ENCODE assay signal across 1 cellular context in genomic region chr3:10248184-10248983, GRCh38.
TF ChIP-seq lines count a peak whose summit lies in the region.

TSS of gene TATDN2 (plus strand) at chr3:10248459. CDS start at chr3:10249201, 742 bp downstream.

TF ChIP-seq in HepG2, 621 proteins besides CTCF, POLR2A, EP300 and RAD21 (continued from another document and continues in another):
- TF ChIP-seq ZBTB39 (CRISPR knock-in tag; IDR thresholded peaks at IDR 0.05) (no peak), STAG1 (CRISPR knock-in tag; IDR thresholded peaks at IDR 0.05) (peak; percentile 6; the same call in 1 of the 2 replicates), TCF12 (IDR thresholded peaks at IDR 0.05) (no peak), TCF12 (CRISPR knock-in tag; IDR thresholded peaks at IDR 0.05) (no peak), YEATS2 (CRISPR knock-in tag; IDR thresholded peaks at IDR 0.05; ENCODE audit: borderline replicate concordance) (peak; percentile 53; the same call in 1 of the 2 replicates), JDP2 (CRISPR knock-in tag; IDR thresholded peaks at IDR 0.05; ENCODE audit: borderline replicate concordance) (no peak), ZBTB7B (CRISPR knock-in tag; IDR thresholded peaks at IDR 0.05) (peak; percentile 43), ZC3H4 (CRISPR knock-in tag; IDR thresholded peaks at IDR 0.05; ENCODE audit: borderline replicate concordance) (no peak), SOX13 (IDR thresholded peaks at IDR 0.05) (no peak), SOX13 (CRISPR knock-in tag; conservative IDR thresholded peaks at IDR 0.05 in 1 of 2, IDR thresholded peaks at IDR 0.05 in 1 of 2) (0 out of 4 replicates have a peak, but pooled peaks of 1 of the 2 experiments have one; percentile 29), ZFP62 (CRISPR knock-in tag; IDR thresholded peaks at IDR 0.05) (no peak), ZNF160 (CRISPR knock-in tag; IDR thresholded peaks at IDR 0.05) (no peak), KDM6A (CRISPR knock-in tag; IDR thresholded peaks at IDR 0.05; ENCODE audit: low read depth) (no peak), DMAP1 (CRISPR knock-in tag; IDR thresholded peaks at IDR 0.05) (0 out of 2 replicates have a peak, but pooled peaks have one; percentile 35), POLR2AphosphoS5 (IDR thresholded peaks at IDR 0.05; ENCODE audit: low read depth, low read length) (peak; percentile 65), ZNF569 (CRISPR knock-in tag; IDR thresholded peaks at IDR 0.05; ENCODE audit: borderline replicate concordance) (no peak), HNRNPLL (IDR thresholded peaks at IDR 0.05; ENCODE audit: low read depth, low read length, poor library complexity, severe bottlenecking) (peak; percentile 91), ZSCAN20 (CRISPR knock-in tag; IDR thresholded peaks at IDR 0.05; ENCODE audit: borderline replicate concordance) (peak; percentile 37; the same call in 1 of the 2 replicates), SNAPC5 (CRISPR knock-in tag; IDR thresholded peaks at IDR 0.05; ENCODE audit: borderline replicate concordance) (no peak), ZNF746 (CRISPR knock-in tag; IDR thresholded peaks at IDR 0.05) (no peak), KDM4B (CRISPR knock-in tag; IDR thresholded peaks at IDR 0.05) (no peak), ATF7 (IDR thresholded peaks at IDR 0.05) (no peak), ATF7 (CRISPR knock-in tag; IDR thresholded peaks at IDR 0.05) (no peak), MLLT10 (CRISPR knock-in tag; IDR thresholded peaks at IDR 0.05) (no peak), ZBTB8A (CRISPR knock-in tag; IDR thresholded peaks at IDR 0.05; ENCODE audit: borderline replicate concordance, low read depth) (no peak), NCOA1 (CRISPR knock-in tag; IDR thresholded peaks at IDR 0.05) (no peak), ZNF235 (CRISPR knock-in tag; IDR thresholded peaks at IDR 0.05; ENCODE audit: borderline replicate concordance) (no peak), FOXK1 (CRISPR knock-in tag; IDR thresholded peaks at IDR 0.05; ENCODE audit: borderline replicate concordance, low read depth) (peak; percentile 21; the same call in 1 of the 2 replicates), GLI4 (CRISPR knock-in tag; IDR thresholded peaks at IDR 0.05; ENCODE audit: borderline replicate concordance) (no peak), NCOA2 (CRISPR knock-in tag; IDR thresholded peaks at IDR 0.05) (no peak; the same call in 1 of the 2 replicates), ATF7-NPFF (CRISPR knock-in tag; IDR thresholded peaks at IDR 0.05; ENCODE audit: low read depth) (peak; percentile 95), ATRX (CRISPR knock-in tag; IDR thresholded peaks at IDR 0.05; ENCODE audit: borderline replicate concordance) (no peak), CHCHD3 (CRISPR knock-in tag; IDR thresholded peaks at IDR 0.05) (no peak), ZNF792 (CRISPR knock-in tag; IDR thresholded peaks at IDR 0.05) (peak; percentile 58; the same call in 1 of the 2 replicates), ISL2 (CRISPR knock-in tag; IDR thresholded peaks at IDR 0.05) (no peak), ZNF616 (CRISPR knock-in tag; IDR thresholded peaks at IDR 0.05; ENCODE audit: low read depth) (peak; percentile 43; the same call in 1 of the 2 replicates), JUN (CRISPR knock-in tag; IDR thresholded peaks at IDR 0.05) (peak; percentile 67), PTBP1 (IDR thresholded peaks at IDR 0.05; ENCODE audit: low read depth, low read length, poor library complexity, severe bottlenecking) (peak; percentile 53), JUNB (CRISPR knock-in tag; IDR thresholded peaks at IDR 0.05; ENCODE audit: borderline replicate concordance) (no peak), ZZZ3 (CRISPR knock-in tag; IDR thresholded peaks at IDR 0.05; ENCODE audit: borderline replicate concordance) (no peak), NFYC (CRISPR knock-in tag; IDR thresholded peaks at IDR 0.05) (peak; percentile 84), KLF9 (CRISPR knock-in tag; IDR thresholded peaks at IDR 0.05; ENCODE audit: low read depth) (0 out of 2 replicates have a peak, but pooled peaks have one; percentile 49), ZNF430 (CRISPR knock-in tag; IDR thresholded peaks at IDR 0.05) (peak; percentile 91; the same call in 1 of the 2 replicates), ZNF605 (CRISPR knock-in tag; IDR thresholded peaks at IDR 0.05) (peak; percentile 66; the same call in 1 of the 2 replicates), KLF11 (CRISPR knock-in tag; IDR thresholded peaks at IDR 0.05) (no peak), ZNF274 (CRISPR knock-in tag; IDR thresholded peaks at IDR 0.05) (no peak; the same call in 1 of the 2 replicates), ZNF317 (CRISPR knock-in tag; IDR thresholded peaks at IDR 0.05) (peak; percentile 32; the same call in 1 of the 2 replicates), ZNF441 (CRISPR knock-in tag; IDR thresholded peaks at IDR 0.05; ENCODE audit: borderline replicate concordance) (peak; percentile 46; the same call in 1 of the 2 replicates), TBP (CRISPR knock-in tag; IDR thresholded peaks at IDR 0.05) (no peak), ZNF496 (CRISPR knock-in tag; IDR thresholded peaks at IDR 0.05; ENCODE audit: insufficient replicate concordance) (no peak), NCOR1 (IDR thresholded peaks at IDR 0.05; ENCODE audit: borderline replicate concordance, low read length) (no peak), ZFP1 (CRISPR knock-in tag; IDR thresholded peaks at IDR 0.05) (no peak), ZNF782 (CRISPR knock-in tag; IDR thresholded peaks at IDR 0.05; ENCODE audit: borderline replicate concordance) (no peak), SAFB2 (CRISPR knock-in tag; IDR thresholded peaks at IDR 0.05; ENCODE audit: borderline replicate concordance, low read depth) (peak; percentile 75; the same call in 1 of the 2 replicates), NFATC3 (CRISPR knock-in tag; IDR thresholded peaks at IDR 0.05) (no peak), SMYD3 (CRISPR knock-in tag; IDR thresholded peaks at IDR 0.05) (0 out of 2 replicates have a peak, but pooled peaks have one; percentile 49), ZNF660 (CRISPR knock-in tag; IDR thresholded peaks at IDR 0.05; ENCODE audit: borderline replicate concordance, low read depth) (no peak), FOXJ3 (CRISPR knock-in tag; IDR thresholded peaks at IDR 0.05; ENCODE audit: borderline replicate concordance) (no peak), ZMYM4 (CRISPR knock-in tag; IDR thresholded peaks at IDR 0.05) (peak; percentile 86)
- TF ChIP-seq, protein P1, sequence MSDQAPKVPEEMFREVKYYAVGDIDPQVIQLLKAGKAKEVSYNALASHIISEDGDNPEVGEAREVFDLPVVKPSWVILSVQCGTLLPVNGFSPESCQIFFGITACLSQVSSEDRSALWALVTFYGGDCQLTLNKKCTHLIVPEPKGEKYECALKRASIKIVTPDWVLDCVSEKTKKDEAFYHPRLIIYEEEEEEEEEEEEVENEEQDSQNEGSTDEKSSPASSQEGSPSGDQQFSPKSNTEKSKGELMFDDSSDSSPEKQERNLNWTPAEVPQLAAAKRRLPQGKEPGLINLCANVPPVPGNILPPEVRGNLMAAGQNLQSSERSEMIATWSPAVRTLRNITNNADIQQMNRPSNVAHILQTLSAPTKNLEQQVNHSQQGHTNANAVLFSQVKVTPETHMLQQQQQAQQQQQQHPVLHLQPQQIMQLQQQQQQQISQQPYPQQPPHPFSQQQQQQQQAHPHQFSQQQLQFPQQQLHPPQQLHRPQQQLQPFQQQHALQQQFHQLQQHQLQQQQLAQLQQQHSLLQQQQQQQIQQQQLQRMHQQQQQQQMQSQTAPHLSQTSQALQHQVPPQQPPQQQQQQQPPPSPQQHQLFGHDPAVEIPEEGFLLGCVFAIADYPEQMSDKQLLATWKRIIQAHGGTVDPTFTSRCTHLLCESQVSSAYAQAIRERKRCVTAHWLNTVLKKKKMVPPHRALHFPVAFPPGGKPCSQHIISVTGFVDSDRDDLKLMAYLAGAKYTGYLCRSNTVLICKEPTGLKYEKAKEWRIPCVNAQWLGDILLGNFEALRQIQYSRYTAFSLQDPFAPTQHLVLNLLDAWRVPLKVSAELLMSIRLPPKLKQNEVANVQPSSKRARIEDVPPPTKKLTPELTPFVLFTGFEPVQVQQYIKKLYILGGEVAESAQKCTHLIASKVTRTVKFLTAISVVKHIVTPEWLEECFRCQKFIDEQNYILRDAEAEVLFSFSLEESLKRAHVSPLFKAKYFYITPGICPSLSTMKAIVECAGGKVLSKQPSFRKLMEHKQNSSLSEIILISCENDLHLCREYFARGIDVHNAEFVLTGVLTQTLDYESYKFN (CRISPR knock-in tag; conservative IDR thresholded peaks at IDR 0.05): no peak; the same call in 1 of the 2 replicates
- TF ChIP-seq, protein P2, sequence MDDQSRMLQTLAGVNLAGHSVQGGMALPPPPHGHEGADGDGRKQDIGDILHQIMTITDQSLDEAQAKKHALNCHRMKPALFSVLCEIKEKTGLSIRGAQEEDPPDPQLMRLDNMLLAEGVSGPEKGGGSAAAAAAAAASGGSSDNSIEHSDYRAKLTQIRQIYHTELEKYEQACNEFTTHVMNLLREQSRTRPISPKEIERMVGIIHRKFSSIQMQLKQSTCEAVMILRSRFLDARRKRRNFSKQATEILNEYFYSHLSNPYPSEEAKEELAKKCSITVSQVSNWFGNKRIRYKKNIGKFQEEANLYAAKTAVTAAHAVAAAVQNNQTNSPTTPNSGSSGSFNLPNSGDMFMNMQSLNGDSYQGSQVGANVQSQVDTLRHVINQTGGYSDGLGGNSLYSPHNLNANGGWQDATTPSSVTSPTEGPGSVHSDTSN (CRISPR knock-in tag; IDR thresholded peaks at IDR 0.05; ENCODE audit: borderline replicate concordance): no peak
- TF ChIP-seq, protein P3, sequence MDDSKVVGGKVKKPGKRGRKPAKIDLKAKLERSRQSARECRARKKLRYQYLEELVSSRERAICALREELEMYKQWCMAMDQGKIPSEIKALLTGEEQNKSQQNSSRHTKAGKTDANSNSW (CRISPR knock-in tag; IDR thresholded peaks at IDR 0.05; ENCODE audit: borderline replicate concordance): no peak
- TF ChIP-seq, protein P4, sequence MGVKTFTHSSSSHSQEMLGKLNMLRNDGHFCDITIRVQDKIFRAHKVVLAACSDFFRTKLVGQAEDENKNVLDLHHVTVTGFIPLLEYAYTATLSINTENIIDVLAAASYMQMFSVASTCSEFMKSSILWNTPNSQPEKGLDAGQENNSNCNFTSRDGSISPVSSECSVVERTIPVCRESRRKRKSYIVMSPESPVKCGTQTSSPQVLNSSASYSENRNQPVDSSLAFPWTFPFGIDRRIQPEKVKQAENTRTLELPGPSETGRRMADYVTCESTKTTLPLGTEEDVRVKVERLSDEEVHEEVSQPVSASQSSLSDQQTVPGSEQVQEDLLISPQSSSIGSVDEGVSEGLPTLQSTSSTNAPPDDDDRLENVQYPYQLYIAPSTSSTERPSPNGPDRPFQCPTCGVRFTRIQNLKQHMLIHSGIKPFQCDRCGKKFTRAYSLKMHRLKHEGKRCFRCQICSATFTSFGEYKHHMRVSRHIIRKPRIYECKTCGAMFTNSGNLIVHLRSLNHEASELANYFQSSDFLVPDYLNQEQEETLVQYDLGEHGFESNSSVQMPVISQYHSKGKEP (CRISPR knock-in tag; IDR thresholded peaks at IDR 0.05): no peak
- TF ChIP-seq, protein P5, sequence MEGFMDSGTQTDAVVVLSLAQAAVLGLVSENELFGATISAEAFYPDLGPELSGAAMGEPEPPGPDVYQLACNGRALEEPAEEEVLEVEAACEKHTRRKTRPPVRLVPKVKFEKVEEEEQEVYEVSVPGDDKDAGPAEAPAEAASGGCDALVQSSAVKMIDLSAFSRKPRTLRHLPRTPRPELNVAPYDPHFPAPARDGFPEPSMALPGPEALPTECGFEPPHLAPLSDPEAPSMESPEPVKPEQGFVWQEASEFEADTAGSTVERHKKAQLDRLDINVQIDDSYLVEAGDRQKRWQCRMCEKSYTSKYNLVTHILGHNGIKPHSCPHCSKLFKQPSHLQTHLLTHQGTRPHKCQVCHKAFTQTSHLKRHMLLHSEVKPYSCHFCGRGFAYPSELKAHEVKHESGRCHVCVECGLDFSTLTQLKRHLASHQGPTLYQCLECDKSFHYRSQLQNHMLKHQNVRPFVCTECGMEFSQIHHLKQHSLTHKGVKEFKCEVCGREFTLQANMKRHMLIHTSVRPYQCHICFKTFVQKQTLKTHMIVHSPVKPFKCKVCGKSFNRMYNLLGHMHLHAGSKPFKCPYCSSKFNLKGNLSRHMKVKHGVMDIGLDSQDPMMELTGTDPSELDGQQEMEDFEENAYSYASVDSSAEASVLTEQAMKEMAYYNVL (CRISPR knock-in tag; IDR thresholded peaks at IDR 0.05; ENCODE audit: borderline replicate concordance): 0 out of 2 replicates have a peak, but pooled peaks have one; percentile 29
- TF ChIP-seq, protein P6, sequence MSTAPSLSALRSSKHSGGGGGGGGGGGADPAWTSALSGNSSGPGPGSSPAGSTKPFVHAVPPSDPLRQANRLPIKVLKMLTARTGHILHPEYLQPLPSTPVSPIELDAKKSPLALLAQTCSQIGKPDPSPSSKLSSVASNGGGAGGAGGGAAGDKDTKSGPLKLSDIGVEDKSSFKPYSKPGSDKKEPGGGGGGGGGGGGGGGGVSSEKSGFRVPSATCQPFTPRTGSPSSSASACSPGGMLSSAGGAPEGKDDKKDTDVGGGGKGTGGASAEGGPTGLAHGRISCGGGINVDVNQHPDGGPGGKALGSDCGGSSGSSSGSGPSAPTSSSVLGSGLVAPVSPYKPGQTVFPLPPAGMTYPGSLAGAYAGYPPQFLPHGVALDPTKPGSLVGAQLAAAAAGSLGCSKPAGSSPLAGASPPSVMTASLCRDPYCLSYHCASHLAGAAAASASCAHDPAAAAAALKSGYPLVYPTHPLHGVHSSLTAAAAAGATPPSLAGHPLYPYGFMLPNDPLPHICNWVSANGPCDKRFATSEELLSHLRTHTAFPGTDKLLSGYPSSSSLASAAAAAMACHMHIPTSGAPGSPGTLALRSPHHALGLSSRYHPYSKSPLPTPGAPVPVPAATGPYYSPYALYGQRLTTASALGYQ (CRISPR knock-in tag; IDR thresholded peaks at IDR 0.05): no peak
- TF ChIP-seq, protein P7, sequence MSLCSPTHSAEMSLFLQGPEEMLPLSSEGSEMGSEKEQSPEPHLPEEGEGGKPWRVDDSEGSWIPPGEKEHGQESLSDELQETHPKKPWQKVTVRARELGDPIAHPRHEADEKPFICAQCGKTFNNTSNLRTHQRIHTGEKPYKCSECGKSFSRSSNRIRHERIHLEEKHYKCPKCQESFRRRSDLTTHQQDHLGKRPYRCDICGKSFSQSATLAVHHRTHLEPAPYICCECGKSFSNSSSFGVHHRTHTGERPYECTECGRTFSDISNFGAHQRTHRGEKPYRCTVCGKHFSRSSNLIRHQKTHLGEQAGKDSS (CRISPR knock-in tag; IDR thresholded peaks at IDR 0.05; ENCODE audit: borderline replicate concordance, low read depth): peak; percentile 73; the same call in 1 of the 2 replicates
